Comparison of ENCODE assay signal across 11 cellular contexts in the genomic region with DNA sequence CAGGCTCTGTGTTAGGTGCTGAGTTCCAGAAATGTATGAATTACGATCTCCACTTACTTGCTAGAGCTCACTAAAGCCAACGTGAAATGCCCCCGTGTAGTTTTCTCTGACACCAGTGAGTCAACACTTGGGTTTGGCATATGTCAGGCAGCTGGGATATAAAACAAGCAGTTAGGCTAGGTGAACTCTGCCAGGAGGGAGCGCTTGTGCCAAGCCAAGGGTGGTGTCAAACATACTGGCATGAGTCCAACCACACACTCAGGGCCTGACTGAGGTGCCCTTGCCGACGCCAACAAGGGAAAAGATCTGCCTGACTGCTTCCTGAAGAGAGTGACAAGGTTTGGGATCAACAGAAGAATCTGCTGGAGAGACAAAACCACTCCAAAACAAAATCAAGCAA.
A peak's percentile ranks its signal among the peaks of the same experiment; 100 is the strongest.
DNase-seq lines count a peak whose midpoint lies in the region; ATAC-seq and FAIRE-seq lines count a peak whose summit lies in the region.
"Had no signal": no experiment of that assay in that cellular context is flagged by ENCODE, and none has a peak within 500 bp of the region (broad histone marks: within the 10 kb centered on the region; RNA-seq: fewer than 3 reads in every experiment).

No MANE protein-coding gene starts in this region.

- FAIRE-seq in islet of Langerhans (lab: Jason Lieb, UNC), result peak; percentile 38

- DNase-seq in Ammon's horn (ENCODE audit: low spot score) (peak; percentile 52), NCI-H1436 treated with DMSO at 0.1 percent for 48 hours (lab: John Stamatoyannopoulos, UW) (peak; percentile 50), SHP77 treated with DMSO at 0.1 percent for 48 hours (lab: John Stamatoyannopoulos, UW) (peak; percentile 74)
- DNase-seq in activated CD4-positive, CD25-positive, alpha-beta regulatory T cell (lab: John Stamatoyannopoulos, UW), result no peak
- DNase-seq: activated CD8-positive, alpha-beta T cell treated with anti-CD3 and anti-CD28 coated beads for 36 hours; naive B cell; NK-92 treated with Interleukin-12 subunit alpha and Interleukin-12 subunit beta, amount 100 ng/mL, for 24 hours had no signal

- ATAC-seq in GM18517 (IDR thresholded peaks at IDR 0.05; ENCODE audit: unreplicated experiment) (no peak), GM19328 (IDR thresholded peaks at IDR 0.05; ENCODE audit: unreplicated experiment) (no peak), HG02623 (IDR thresholded peaks at IDR 0.05; ENCODE audit: unreplicated experiment) (no peak)
- ATAC-seq: activated CD8-positive, alpha-beta T cell treated with anti-CD3 and anti-CD28 coated beads for 36 hours had no signal

Comparison
In these comparisons a context has a peak if more than half of its experiments do, and no peak if none do; other contexts are left out.
1. DNase-seq: peak in Ammon's horn (single experiment), NCI-H1436 treated with DMSO at 0.1 percent for 48 hours (single experiment) and SHP77 treated with DMSO at 0.1 percent for 48 hours (single experiment); none in activated CD4-positive, CD25-positive, alpha-beta regulatory T cell (0 of 4).